Comparison of ENCODE assay signal across 1 cellular context in genomic region chr6:10014561-10014960, GRCh38.
TF ChIP-seq lines count a peak whose summit lies in the region.

No MANE protein-coding gene starts in this region.

TF ChIP-seq in GM23338, 12 proteins besides CTCF, POLR2A, EP300 and RAD21 (continued from another document):
- TF ChIP-seq STAT1 (IDR thresholded peaks at IDR 0.05; ENCODE audit: unreplicated experiment) (no peak), JUNB (IDR thresholded peaks at IDR 0.05; ENCODE audit: unreplicated experiment) (no peak), CREB1 (CRISPR knock-in tag; IDR thresholded peaks at IDR 0.05; ENCODE audit: low read depth) (no peak), EZH2 (IDR thresholded peaks at IDR 0.05; ENCODE audit: low read depth, unreplicated experiment) (no peak), REST (IDR thresholded peaks at IDR 0.05; ENCODE audit: unreplicated experiment) (no peak), NANOG (IDR thresholded peaks at IDR 0.05; ENCODE audit: borderline replicate concordance) (no peak)
